16 cellular contexts compared by ENCODE assay signal in the genomic region with DNA sequence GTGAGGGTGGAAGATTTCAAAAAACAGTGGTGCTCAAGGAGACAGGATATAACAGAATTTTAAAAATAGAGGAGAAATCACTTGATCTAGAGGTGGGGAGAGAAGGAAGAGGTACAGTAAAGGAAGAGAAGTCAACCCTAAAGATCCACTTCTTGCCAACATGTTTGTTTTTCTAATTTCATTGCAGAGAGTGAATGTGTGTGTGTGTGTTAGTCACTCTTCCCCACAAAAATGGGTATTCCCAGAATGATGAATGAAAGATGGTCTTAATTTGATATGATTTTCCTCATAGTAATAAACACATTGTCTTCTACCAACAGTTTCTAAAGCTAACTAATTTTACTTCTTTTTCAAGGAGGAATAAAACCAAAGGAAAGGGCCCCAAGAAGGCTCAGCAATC.
"Had no signal": no experiment of that assay in that cellular context is flagged by ENCODE, and none has a peak within 500 bp of the region (broad histone marks: within the 10 kb centered on the region; RNA-seq: fewer than 3 reads in every experiment).

No MANE protein-coding gene starts in this region.

- H3K4me3 Mint-ChIP-seq: activated CD4-positive, alpha-beta memory T cell treated with anti-CD3 and anti-CD28 coated beads for 36 hours; activated naive CD4-positive, alpha-beta T cell treated with anti-CD3 and anti-CD28 coated beads, Interleukin-2, amount 50 U/mL, for 24 hours; activated T-cell treated with anti-CD3 and anti-CD28 coated beads, Interleukin-2, amount 50 U/mL, for 4 hours; mesothelial cell of epicardium; neural progenitor cell; stimulated activated naive CD8-positive, alpha-beta T cell treated with anti-CD3 and anti-CD28 coated beads, Interleukin-15, amount 100 ng/mL, for 72 hours had no signal

- H3K4me1 ChIP-seq: adrenal gland, colonic mucosa, psoas muscle, testis, upper lobe of right lung had no signal

- H3K4me3 ChIP-seq: adrenal gland, colonic mucosa, lower lobe of right lung, neural progenitor cell, psoas muscle, testis, upper lobe of right lung had no signal

- H3K27ac ChIP-seq: adrenal gland, colonic mucosa, lower lobe of right lung, neural progenitor cell, psoas muscle, testis, upper lobe of right lung, WERI-Rb-1 had no signal

- H3K4me1 Mint-ChIP-seq: activated naive CD4-positive, alpha-beta T cell treated with anti-CD3 and anti-CD28 coated beads, Interleukin-2, amount 50 U/mL, for 24 hours; neural progenitor cell; stimulated activated naive CD8-positive, alpha-beta T cell treated with anti-CD3 and anti-CD28 coated beads, Interleukin-15, amount 100 ng/mL, for 72 hours had no signal

- H3K27ac Mint-ChIP-seq: activated CD4-positive, alpha-beta memory T cell treated with anti-CD3 and anti-CD28 coated beads for 36 hours; activated naive CD4-positive, alpha-beta T cell treated with anti-CD3 and anti-CD28 coated beads, Interleukin-2, amount 50 U/mL, for 24 hours; mesothelial cell of epicardium; neural progenitor cell; stimulated activated naive CD8-positive, alpha-beta T cell treated with anti-CD3 and anti-CD28 coated beads, Interleukin-15, amount 100 ng/mL, for 72 hours had no signal

- H3K27me3 ChIP-seq: adrenal gland, colonic mucosa, neural progenitor cell, testis, upper lobe of right lung had no signal

- H3K36me3 Mint-ChIP-seq: activated CD4-positive, alpha-beta memory T cell treated with anti-CD3 and anti-CD28 coated beads for 36 hours; mesothelial cell of epicardium; neural progenitor cell had no signal

- H3K9me3 Mint-ChIP-seq: activated CD4-positive, alpha-beta memory T cell treated with anti-CD3 and anti-CD28 coated beads for 36 hours had no signal

- H3K36me3 ChIP-seq: adrenal gland, colonic mucosa, lower lobe of right lung, neural progenitor cell, upper lobe of right lung, WERI-Rb-1 had no signal

- DNase-seq: activated CD4-positive, alpha-beta memory T cell treated with anti-CD3 and anti-CD28 coated beads for 36 hours; activated effector memory CD4-positive, alpha-beta T cell treated with anti-CD3 and anti-CD28 coated beads, Interleukin-2, amount 50 U/mL, for 16 hours; activated T-cell treated with anti-CD3 and anti-CD28 coated beads, Interleukin-2, amount 50 U/mL, for 4 hours; caudate nucleus; colonic mucosa; lower lobe of right lung; psoas muscle; stimulated activated CD4-positive, alpha-beta T cell treated with anti-CD3 and anti-CD28 coated beads, Interleukin-1b, Interleukin-23, amount 100 ng/mL, for 48 hours; stimulated activated naive CD8-positive, alpha-beta T cell treated with anti-CD3 and anti-CD28 coated beads, Interleukin-15, amount 100 ng/mL, for 72 hours; upper lobe of right lung; WERI-Rb-1 had no signal

- H3K9me3 ChIP-seq: adrenal gland, colonic mucosa, lower lobe of right lung, psoas muscle, testis had no signal
